In genomic region chr1:175152006-175152652, GRCh38 we compare ENCODE assay signal across 1 cellular context.
TF ChIP-seq lines count a peak whose summit lies in the region.

No MANE protein-coding gene starts in this region.

TF ChIP-seq in HCT116, 20 proteins besides CTCF, POLR2A, EP300 and RAD21 (continued from another document):
- TF ChIP-seq, protein P1, sequence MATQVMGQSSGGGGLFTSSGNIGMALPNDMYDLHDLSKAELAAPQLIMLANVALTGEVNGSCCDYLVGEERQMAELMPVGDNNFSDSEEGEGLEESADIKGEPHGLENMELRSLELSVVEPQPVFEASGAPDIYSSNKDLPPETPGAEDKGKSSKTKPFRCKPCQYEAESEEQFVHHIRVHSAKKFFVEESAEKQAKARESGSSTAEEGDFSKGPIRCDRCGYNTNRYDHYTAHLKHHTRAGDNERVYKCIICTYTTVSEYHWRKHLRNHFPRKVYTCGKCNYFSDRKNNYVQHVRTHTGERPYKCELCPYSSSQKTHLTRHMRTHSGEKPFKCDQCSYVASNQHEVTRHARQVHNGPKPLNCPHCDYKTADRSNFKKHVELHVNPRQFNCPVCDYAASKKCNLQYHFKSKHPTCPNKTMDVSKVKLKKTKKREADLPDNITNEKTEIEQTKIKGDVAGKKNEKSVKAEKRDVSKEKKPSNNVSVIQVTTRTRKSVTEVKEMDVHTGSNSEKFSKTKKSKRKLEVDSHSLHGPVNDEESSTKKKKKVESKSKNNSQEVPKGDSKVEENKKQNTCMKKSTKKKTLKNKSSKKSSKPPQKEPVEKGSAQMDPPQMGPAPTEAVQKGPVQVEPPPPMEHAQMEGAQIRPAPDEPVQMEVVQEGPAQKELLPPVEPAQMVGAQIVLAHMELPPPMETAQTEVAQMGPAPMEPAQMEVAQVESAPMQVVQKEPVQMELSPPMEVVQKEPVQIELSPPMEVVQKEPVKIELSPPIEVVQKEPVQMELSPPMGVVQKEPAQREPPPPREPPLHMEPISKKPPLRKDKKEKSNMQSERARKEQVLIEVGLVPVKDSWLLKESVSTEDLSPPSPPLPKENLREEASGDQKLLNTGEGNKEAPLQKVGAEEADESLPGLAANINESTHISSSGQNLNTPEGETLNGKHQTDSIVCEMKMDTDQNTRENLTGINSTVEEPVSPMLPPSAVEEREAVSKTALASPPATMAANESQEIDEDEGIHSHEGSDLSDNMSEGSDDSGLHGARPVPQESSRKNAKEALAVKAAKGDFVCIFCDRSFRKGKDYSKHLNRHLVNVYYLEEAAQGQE (IDR thresholded peaks at IDR 0.05; ENCODE audit: low read depth): no peak
- TF ChIP-seq CBX3 (IDR thresholded peaks at IDR 0.05; ENCODE audit: low read depth): no peak; the same call in 1 of the 2 replicates
- no peak for TF ChIP-seq EZH2phosphoT487 (IDR thresholded peaks at IDR 0.05; ENCODE audit: borderline replicate concordance)
TF ChIP-seq in HCT116: peak in this region for 0.
